Comparison of ENCODE assay signal across 21 cellular contexts in genomic region chr5:148471379-148471778, GRCh38.
"Had no signal": no experiment of that assay in that cellular context is flagged by ENCODE, and none has a peak within 500 bp of the region (broad histone marks: within the 10 kb centered on the region; RNA-seq: fewer than 3 reads in every experiment).

No MANE protein-coding gene starts in this region.

- H3K4me3 Mint-ChIP-seq: activated CD4-positive, alpha-beta T cell treated with anti-CD3 and anti-CD28 coated beads, Interleukin-2, amount 10 ng/mL, durations not matched to agents 7 days and 5 days; activated naive CD8-positive, alpha-beta T cell treated with anti-CD3 and anti-CD28 coated beads for 36 hours; activated T-cell treated with anti-CD3 and anti-CD28 coated beads, Interleukin-2, amount 50 U/mL, for 72 hours; neural crest cell; stimulated activated naive B cell treated with anti-CD40 and anti-IgM and Interleukin-4, amounts not matched to agents 10 μg/mL and 1 μg/mL and 100 μg/mL, for 72 hours; T-cell had no signal

- H3K9me3 Mint-ChIP-seq: activated CD4-positive, alpha-beta T cell treated with anti-CD3 and anti-CD28 coated beads, Interleukin-2, amount 10 ng/mL, durations not matched to agents 7 days and 5 days; activated naive CD8-positive, alpha-beta T cell treated with anti-CD3 and anti-CD28 coated beads for 36 hours; activated T-cell treated with anti-CD3 and anti-CD28 coated beads, Interleukin-2, amount 50 U/mL, for 72 hours; neural crest cell; stimulated activated naive B cell treated with anti-CD40 and anti-IgM and Interleukin-4, amounts not matched to agents 10 μg/mL and 1 μg/mL and 100 μg/mL, for 72 hours; T-cell had no signal

- H3K27ac Mint-ChIP-seq: activated CD4-positive, alpha-beta T cell treated with anti-CD3 and anti-CD28 coated beads, Interleukin-2, amount 10 ng/mL, durations not matched to agents 7 days and 5 days; activated naive CD8-positive, alpha-beta T cell treated with anti-CD3 and anti-CD28 coated beads for 36 hours; activated T-cell treated with anti-CD3 and anti-CD28 coated beads, Interleukin-2, amount 50 U/mL, for 72 hours; stimulated activated naive B cell treated with anti-CD40 and anti-IgM and Interleukin-4, amounts not matched to agents 10 μg/mL and 1 μg/mL and 100 μg/mL, for 72 hours; T-cell had no signal

- H3K27me3 Mint-ChIP-seq: activated naive CD8-positive, alpha-beta T cell treated with anti-CD3 and anti-CD28 coated beads for 36 hours had no signal

- H3K4me1 ChIP-seq: gastrocnemius medialis, tibial nerve, uterus had no signal

- H3K27ac ChIP-seq: esophagus squamous epithelium, gastrocnemius medialis, ovary, right lobe of liver, tibial nerve, uterus had no signal

- H3K9me3 ChIP-seq: esophagus squamous epithelium, gastrocnemius medialis, heart right ventricle, ovary, right lobe of liver, tibial nerve, uterus had no signal

- H3K36me3 Mint-ChIP-seq: activated naive CD8-positive, alpha-beta T cell treated with anti-CD3 and anti-CD28 coated beads for 36 hours; stimulated activated naive B cell treated with anti-CD40 and anti-IgM and Interleukin-4, amounts not matched to agents 10 μg/mL and 1 μg/mL and 100 μg/mL, for 72 hours; T-cell had no signal

- DNase-seq: activated CD4-positive, alpha-beta T cell treated with anti-CD3 and anti-CD28 coated beads, Interleukin-2, amount 10 ng/mL, durations not matched to agents 7 days and 5 days; activated CD8-positive, alpha-beta memory T cell treated with anti-CD3 and anti-CD28 coated beads, Interleukin-2, amount 50 U/mL, for 48 hours; activated gamma-delta T cell treated with Interleukin-2 at 50 U/mL for 16 hours; activated naive CD8-positive, alpha-beta T cell treated with anti-CD3 and anti-CD28 coated beads for 36 hours; activated T-cell treated with anti-CD3 and anti-CD28 coated beads, Interleukin-2, amount 50 U/mL, for 72 hours; effector CD4-positive, alpha-beta T cell; esophagus squamous epithelium; gastrocnemius medialis; heart right ventricle; islet precursor cell; midbrain; ovary; right lobe of liver; stimulated activated CD4-positive, alpha-beta T cell treated with anti-CD3 and anti-CD28 coated beads, Interleukin-12 subunit alpha, Interleukin-12 subunit beta, amount 100 ng/mL, for 4 hours; stimulated activated CD4-positive, alpha-beta T cell treated with anti-CD3 and anti-CD28 coated beads, Interleukin-2, amount 100 ng/mL, for 24 hours; stimulated activated naive B cell treated with anti-CD40 and anti-IgM and Interleukin-4, amounts not matched to agents 10 μg/mL and 1 μg/mL and 100 μg/mL, for 72 hours; T-cell; T-helper 9 cell; uterus had no signal

- ATAC-seq: activated T-cell treated with anti-CD3 and anti-CD28 coated beads, Interleukin-2, amount 50 U/mL, for 72 hours; gastrocnemius medialis; heart right ventricle; right lobe of liver; stimulated activated naive B cell treated with anti-CD40 and anti-IgM and Interleukin-4, amounts not matched to agents 10 μg/mL and 1 μg/mL and 100 μg/mL, for 72 hours; T-cell had no signal

- H3K4me1 Mint-ChIP-seq: activated CD4-positive, alpha-beta T cell treated with anti-CD3 and anti-CD28 coated beads, Interleukin-2, amount 10 ng/mL, durations not matched to agents 7 days and 5 days; activated naive CD8-positive, alpha-beta T cell treated with anti-CD3 and anti-CD28 coated beads for 36 hours; neural crest cell; stimulated activated naive B cell treated with anti-CD40 and anti-IgM and Interleukin-4, amounts not matched to agents 10 μg/mL and 1 μg/mL and 100 μg/mL, for 72 hours; T-cell had no signal

- H3K36me3 ChIP-seq: esophagus squamous epithelium, gastrocnemius medialis, heart right ventricle, ovary, right lobe of liver, tibial nerve, uterus had no signal

- H3K27me3 ChIP-seq: gastrocnemius medialis, heart right ventricle, ovary, right lobe of liver, tibial nerve, uterus had no signal

- H3K4me3 ChIP-seq: esophagus squamous epithelium, gastrocnemius medialis, heart right ventricle, ovary, right lobe of liver, tibial nerve, uterus had no signal
